8 cellular contexts compared by ENCODE assay signal in the genomic region with DNA sequence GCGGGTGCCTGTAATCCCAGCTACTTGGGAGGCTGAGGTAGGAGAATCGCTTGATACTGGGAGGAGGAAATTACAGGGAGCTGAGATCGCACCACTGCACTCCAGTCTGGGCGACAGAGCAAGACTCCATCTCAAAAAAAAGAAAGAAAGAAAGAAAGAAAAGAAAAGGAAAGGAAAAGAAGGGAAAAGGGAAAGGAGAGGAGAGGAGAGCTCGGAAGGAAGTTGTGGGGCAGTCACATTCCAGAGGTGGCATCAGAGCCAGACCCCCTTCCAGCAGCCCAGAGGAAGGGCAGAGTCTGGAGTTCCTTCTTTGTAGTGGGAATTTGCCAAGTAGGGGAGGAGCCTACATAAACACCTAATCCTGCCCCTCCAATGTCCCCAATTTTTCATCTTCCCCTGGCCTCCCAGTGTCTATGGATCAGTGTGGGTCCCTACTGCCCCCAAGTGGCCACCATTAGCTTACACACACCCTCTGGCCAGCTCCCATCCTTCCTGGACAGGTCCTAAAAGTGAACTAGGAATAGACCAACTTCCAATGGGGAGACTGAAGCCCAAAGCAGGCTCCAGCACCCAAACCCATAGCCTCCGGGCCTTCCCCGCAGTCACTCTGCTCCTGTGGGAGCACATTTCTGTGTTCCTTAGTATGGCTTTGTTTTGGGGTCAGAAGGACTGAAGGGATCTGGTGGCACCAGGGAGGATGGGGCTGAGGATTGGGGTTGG. TPM values are rescaled to one million over a fixed set of nuclear protein-coding genes. Genes with fewer than 3 reads are reported as not detected.
DNase-seq lines count a peak whose midpoint lies in the region; ATAC-seq and TF ChIP-seq lines count a peak whose summit lies in the region.

No MANE protein-coding gene starts in this region.

- no peak for TF ChIP-seq POLR2A in IMR-90 (IDR thresholded peaks at IDR 0.05; ENCODE audit: low read depth, low read length)
- TF ChIP-seq POLR2A in breast epithelium (IDR thresholded peaks at IDR 0.05): no peak

- dilution Hi-C loops in IMR-90 (cut with HindIII; ENCODE audit: low sequenced_read_pairs, unreplicated experiment): no loop called here

- H3K27me3 ChIP-seq in IMR-90 (ENCODE audit: control insufficient read depth, insufficient read depth, low read length) (peaks cover 33% of the 10 kb centered on the region), PC-9 (ENCODE audit: insufficient read depth, low read depth) (no peaks in the 10 kb centered on the region), breast epithelium (peaks cover 12 to 41% of the 10 kb centered on the region in 2 donors)

- no peak overlapping the region for H4K91ac ChIP-seq in IMR-90 (ENCODE audit: insufficient read depth, low read depth, low read length)

- H2BK5ac ChIP-seq in IMR-90 (ENCODE audit: low read depth, low read length, poor library complexity, severe bottlenecking): no peak overlapping the region

- ATAC-seq in IMR-90 (ENCODE audit: low read depth) (peak; percentile 92), GM21526 (IDR thresholded peaks at IDR 0.05; ENCODE audit: low FRiP score, unreplicated experiment) (no peak)
- peak; percentile 29 for ATAC-seq in stimulated activated naive CD8-positive, alpha-beta T cell treated with anti-CD3 and anti-CD28 coated beads, Interleukin-15, Interleukin-2, amounts not matched to agents 100 U/mL and 50 U/mL, for 24 hours

- TF ChIP-seq RAD21 in IMR-90 (IDR thresholded peaks at IDR 0.05; ENCODE audit: low read length): peak; percentile 78

- intact Hi-C loops in IMR-90 (cut with micrococcal nuclease) (loop anchor here (1.0 to 2.0 kb wide), 2 partner anchors 52 to 85 kb away; no protein-coding TSS in a partner anchor), PC-9 (cut with micrococcal nuclease; ENCODE audit: unreplicated experiment) (loop anchor here (1.0 kb wide), 2 partner anchors 51 to 85 kb away; no protein-coding TSS in a partner anchor), breast epithelium (cut with DNase I; ENCODE audit: low total_unique reads) (no loop called here)

- no peak overlapping the region for H2BK120ac ChIP-seq in IMR-90 (ENCODE audit: low read depth, low read length)

- H3K9me3 ChIP-seq in IMR-90 (ENCODE audit: control insufficient read depth, insufficient read depth, low read length): no peaks in the 10 kb centered on the region
- H3K9me3 ChIP-seq in PC-9 (ENCODE audit: insufficient read depth, low read depth): no peaks in the 10 kb centered on the region
- no peaks in the 10 kb centered on the region for H3K9me3 ChIP-seq in breast epithelium

- peak; percentile 18 to 33 for DNase-seq in NCI-H446 (lab: John Stamatoyannopoulos, UW)
- DNase-seq in NCI-H446 treated with DMSO at 0.1 percent for 48 hours (lab: John Stamatoyannopoulos, UW): no peak
- peak; percentile 60 for DNase-seq in IMR-90
- peak; percentile 56 to 73 for DNase-seq in PC-9
- DNase-seq in breast epithelium (ENCODE audit: low spot score in 2 of 2): no peak
- peak; percentile 64 for DNase-seq in iris pigment epithelial cell (ENCODE audit: low read depth)
- DNase-seq in stimulated activated naive CD8-positive, alpha-beta T cell treated with anti-CD3 and anti-CD28 coated beads, Interleukin-15, Interleukin-2, amounts not matched to agents 100 U/mL and 50 U/mL, for 24 hours: peak; percentile 58

- H4K20me1 ChIP-seq in IMR-90 (ENCODE audit: insufficient read depth, low read length) (no peaks in the 10 kb centered on the region), PC-9 (ENCODE audit: insufficient read depth) (no peaks in the 10 kb centered on the region)

- H3K4me2 ChIP-seq in IMR-90 (ENCODE audit: low read depth, low read length) (no peak overlapping the region), PC-9 (no peak overlapping the region)

- H3K79me1 ChIP-seq in IMR-90 (ENCODE audit: low read depth in 1 of 2, low read length in 2 of 2): no peaks in the 10 kb centered on the region

- H2AK5ac ChIP-seq in IMR-90 (ENCODE audit: low read depth, low read length): no peak overlapping the region

- in situ Hi-C loops in IMR-90 (cut with MboI; ENCODE audit: low sequenced_read_pairs): no loop called here

- TF ChIP-seq CTCF in IMR-90 (conservative IDR thresholded peaks at IDR 0.05; ENCODE audit: low read depth, low read length) (peak; percentile 81), PC-9 (conservative IDR thresholded peaks at IDR 0.05) (peak; percentile 83), breast epithelium (IDR thresholded peaks at IDR 0.05) (peak in 2 of 3 donors; percentile 39 to 55)

- POLR2A ChIA-PET in IMR-90 (lab: Charles Lee; ENCODE audit: unreplicated experiment) (interaction anchor here (0.5 to 0.7 kb wide), 2 partner anchors 9 to 30 kb away, joined by 4 to 19 read pairs; no protein-coding TSS in a partner anchor), PC-9 (lab: Charles Lee; ENCODE audit: unreplicated experiment) (no interaction called here)

- H3K9me1 ChIP-seq in IMR-90 (ENCODE audit: insufficient read depth, low read length): no peaks in the 10 kb centered on the region

- H2BK15ac ChIP-seq in IMR-90 (ENCODE audit: low read depth, low read length): no peak overlapping the region

- H4K8ac ChIP-seq in IMR-90 (ENCODE audit: low read depth in 2 of 2, low read length in 2 of 2): no peak overlapping the region

- H3K4ac ChIP-seq in IMR-90 (ENCODE audit: low read depth, low read length): no peak overlapping the region

- H2BK20ac ChIP-seq in IMR-90 (ENCODE audit: low read depth, low read length): no peak overlapping the region

- no peak overlapping the region for H3K56ac ChIP-seq in IMR-90 (ENCODE audit: extremely low read depth, insufficient read depth, low read length)

- no peak overlapping the region for H3K18ac ChIP-seq in IMR-90 (ENCODE audit: low read depth, low read length)

- H2AK9ac ChIP-seq in IMR-90 (replicated peaks; ENCODE audit: low read depth, low read length, poor library complexity): no peak overlapping the region

- H4K5ac ChIP-seq in IMR-90 (ENCODE audit: low read depth, low read length): no peak overlapping the region

- no peaks in the 10 kb centered on the region for H3K9me2 ChIP-seq in PC-9 (ENCODE audit: insufficient read depth)

- no peak overlapping the region for H2AFZ ChIP-seq in IMR-90 (replicated peaks; ENCODE audit: low read length, poor library complexity)
- no peak overlapping the region for H2AFZ ChIP-seq in PC-9

- H3K23ac ChIP-seq in IMR-90 (ENCODE audit: low read depth, low read length): no peak overlapping the region

- H3K4me1 ChIP-seq in IMR-90 (ENCODE audit: control insufficient read depth, insufficient read depth, low read length): no peaks in the 10 kb centered on the region
- H3K4me1 ChIP-seq in PC-9 (replicated peaks; ENCODE audit: insufficient read depth): no peaks in the 10 kb centered on the region
- peaks cover 4 to 8% of the 10 kb centered on the region in 2 donors for H3K4me1 ChIP-seq in breast epithelium

- CTCF ChIA-PET in IMR-90 (lab: Yijun Ruan, JAX) (interaction anchor here (0.6 to 1.8 kb wide), 6 partner anchors 17 to 97 kb away, joined by 3 to 14 read pairs (median 3); no protein-coding TSS in a partner anchor), PC-9 (lab: Charles Lee) (interaction anchor here (0.5 to 2.4 kb wide), 8 partner anchors 28 to 710 kb away, joined by 3 to 15 read pairs (median 4); no protein-coding TSS in a partner anchor)

- H3K4me3 ChIP-seq in IMR-90 (ENCODE audit: insufficient read depth, low read depth, low read length) (no peak overlapping the region), PC-9 (no peak overlapping the region), breast epithelium (no peak overlapping the region)

- BruUV-seq in IMR-90 (replicated peaks; lab: Mats Ljungman, UMichigan) (no TSS peak), PC-9 (replicated peaks; lab: Mats Ljungman, UMichigan) (no TSS peak)

- no peak overlapping the region for H3K9ac ChIP-seq in IMR-90 (ENCODE audit: low read depth, low read length)

- WGBS in IMR-90 (ENCODE audit: extremely low coverage in 2 of 2, insufficient read length in 1 of 2), 2 experiments: no CpG with 5 or more reads among the region's 7 CpGs

- no peak overlapping the region for H3K14ac ChIP-seq in IMR-90 (replicated peaks; ENCODE audit: low read depth, low read length)

- no peaks in the 10 kb centered on the region for H3K36me3 ChIP-seq in IMR-90 (ENCODE audit: control insufficient read depth, insufficient read depth, low read length)
- no peaks in the 10 kb centered on the region for H3K36me3 ChIP-seq in PC-9 (ENCODE audit: low read depth)
- no peaks in the 10 kb centered on the region for H3K36me3 ChIP-seq in breast epithelium

- no peaks in the 10 kb centered on the region for H3K79me2 ChIP-seq in PC-9 (ENCODE audit: low read depth)

- no peak overlapping the region for H3K27ac ChIP-seq in IMR-90 (ENCODE audit: insufficient read depth, low read length)
- H3K27ac ChIP-seq in PC-9: no peak overlapping the region
- no peak overlapping the region for H3K27ac ChIP-seq in breast epithelium

- peaks cover 5% of the 10 kb centered on the region for H3F3A ChIP-seq in PC-9 (ENCODE audit: insufficient read depth, low read depth)

TF ChIP-seq in IMR-90, 13 proteins besides CTCF, POLR2A, EP300 and RAD21 (continues in another document):
- TF ChIP-seq FOS (IDR thresholded peaks at IDR 0.05; ENCODE audit: low read depth, low read length): no peak
- TF ChIP-seq, protein P1, sequence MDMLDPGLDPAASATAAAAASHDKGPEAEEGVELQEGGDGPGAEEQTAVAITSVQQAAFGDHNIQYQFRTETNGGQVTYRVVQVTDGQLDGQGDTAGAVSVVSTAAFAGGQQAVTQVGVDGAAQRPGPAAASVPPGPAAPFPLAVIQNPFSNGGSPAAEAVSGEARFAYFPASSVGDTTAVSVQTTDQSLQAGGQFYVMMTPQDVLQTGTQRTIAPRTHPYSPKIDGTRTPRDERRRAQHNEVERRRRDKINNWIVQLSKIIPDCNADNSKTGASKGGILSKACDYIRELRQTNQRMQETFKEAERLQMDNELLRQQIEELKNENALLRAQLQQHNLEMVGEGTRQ (IDR thresholded peaks at IDR 0.05; ENCODE audit: low read depth, low read length): no peak
- TF ChIP-seq, protein P2, sequence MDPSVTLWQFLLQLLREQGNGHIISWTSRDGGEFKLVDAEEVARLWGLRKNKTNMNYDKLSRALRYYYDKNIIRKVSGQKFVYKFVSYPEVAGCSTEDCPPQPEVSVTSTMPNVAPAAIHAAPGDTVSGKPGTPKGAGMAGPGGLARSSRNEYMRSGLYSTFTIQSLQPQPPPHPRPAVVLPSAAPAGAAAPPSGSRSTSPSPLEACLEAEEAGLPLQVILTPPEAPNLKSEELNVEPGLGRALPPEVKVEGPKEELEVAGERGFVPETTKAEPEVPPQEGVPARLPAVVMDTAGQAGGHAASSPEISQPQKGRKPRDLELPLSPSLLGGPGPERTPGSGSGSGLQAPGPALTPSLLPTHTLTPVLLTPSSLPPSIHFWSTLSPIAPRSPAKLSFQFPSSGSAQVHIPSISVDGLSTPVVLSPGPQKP (IDR thresholded peaks at IDR 0.05; ENCODE audit: borderline replicate concordance, low read depth, low read length): no peak
- TF ChIP-seq SMC3 (IDR thresholded peaks at IDR 0.05; ENCODE audit: low read depth, low read length): peak; percentile 68
- no peak for TF ChIP-seq BHLHE40 (IDR thresholded peaks at IDR 0.05; ENCODE audit: low read depth, low read length)

RNA-seq across cellular contexts. Expression of a gene that starts 39.6 kb away (rescaled TPM):
- total RNA-seq in IMR-90 (2012; rRNA removed) (33.2 and 48.6 TPM in 2 replicates), PC-9 (2021) (376 and 414 TPM in 2 replicates), breast epithelium (100 to 1,000 TPM; 210 to 264 (median 211) TPM)
- polyA plus RNA-seq in IMR-90 (2012; rRNA removed): 1,363 and 1,841 TPM in 2 replicates
- 2,238 and 2,632 TPM in 2 replicates for polyA plus RNA-seq in IMR-90 (2012; cell fraction: cytosol; rRNA removed)
- 412 and 1,178 TPM in 2 replicates for polyA plus RNA-seq in IMR-90 (2012; cell fraction: nucleus; rRNA removed; ENCODE audit: low replicate concordance)

Comparison
In these comparisons a context has a peak if more than half of its experiments do, and no peak if none do; other contexts are left out.
1. DNase-seq: peak in NCI-H446 (2 of 2), IMR-90 (single experiment), PC-9 (2 of 2), iris pigment epithelial cell (single experiment) and stimulated activated naive CD8-positive, alpha-beta T cell treated with anti-CD3 and anti-CD28 coated beads, Interleukin-15, Interleukin-2, amounts not matched to agents 100 U/mL and 50 U/mL, for 24 hours (single experiment); none in NCI-H446 treated with DMSO at 0.1 percent for 48 hours (single experiment) and breast epithelium (0 of 2).
2. Peak in every context shown above with its lines, with median percentiles within 50 percentile points of each other: CTCF ChIP-seq.